Comparison of ENCODE assay signal across 8 cellular contexts in the genomic region with DNA sequence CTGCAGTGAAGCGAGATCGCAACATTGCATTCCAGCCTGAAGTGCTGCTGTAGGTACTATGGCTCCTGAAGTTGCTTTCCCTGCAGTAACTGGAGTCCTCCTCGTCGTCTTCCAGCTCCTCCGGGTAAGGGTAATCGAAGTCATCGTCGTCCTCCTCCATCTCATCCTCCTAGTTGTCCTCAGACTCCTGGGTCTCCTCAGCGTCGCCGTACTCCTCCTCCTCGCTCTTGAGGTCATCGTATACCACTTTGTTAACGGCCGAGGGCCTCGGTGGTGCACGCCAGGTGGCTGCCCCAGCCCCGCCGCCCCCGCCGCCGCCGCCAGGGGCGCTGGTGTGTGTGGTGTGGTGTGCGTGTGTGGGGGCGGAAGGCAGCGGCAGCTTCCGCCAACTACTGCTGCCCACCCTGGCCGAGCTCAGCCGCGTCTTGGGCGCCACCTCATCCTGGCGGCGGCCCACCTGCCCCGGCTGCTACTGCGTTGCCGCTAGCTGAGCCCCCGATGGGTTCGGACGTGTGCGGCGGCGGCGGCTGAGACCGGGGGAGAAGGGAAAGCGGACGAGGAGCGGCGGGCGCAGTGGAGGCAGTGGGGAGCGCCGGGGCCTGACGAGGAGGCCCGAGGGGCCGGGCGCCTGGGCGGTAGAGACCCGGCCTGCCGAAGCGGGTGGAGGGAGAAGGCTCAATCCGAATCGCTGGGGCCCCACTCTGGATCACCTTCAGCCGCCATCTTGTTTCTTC. TPM values are rescaled to one million over a fixed set of nuclear protein-coding genes. Genes with fewer than 3 reads are reported as not detected.
DNase-seq lines count a peak whose midpoint lies in the region; ATAC-seq and TF ChIP-seq lines count a peak whose summit lies in the region.

No MANE protein-coding gene starts in this region.

- no peaks in the 10 kb centered on the region for H3K36me3 Mint-ChIP-seq in CD4-positive, alpha-beta T cell (ENCODE audit: low read depth)

- H3K4me3 Mint-ChIP-seq in CD4-positive, alpha-beta T cell, result peak overlapping the region; percentile 90

- H3K27me3 ChIP-seq in CD4-positive, alpha-beta T cell (ENCODE audit: control insufficient read depth, insufficient read depth, low read length), result peaks cover under 1% of the 10 kb centered on the region
- peaks cover 3% of the 10 kb centered on the region for H3K27me3 ChIP-seq in HUES48 (ENCODE audit: control insufficient read depth, insufficient read depth, low read length)
- peaks cover 0 to 2% of the 10 kb centered on the region in 2 donors for H3K27me3 ChIP-seq in mucosa of rectum (ENCODE audit: control insufficient read depth in 2 of 2, insufficient read depth in 2 of 2, low read length in 2 of 2)

- peaks cover 6% of the 10 kb centered on the region for H3K27me3 Mint-ChIP-seq in CD4-positive, alpha-beta T cell

- TF ChIP-seq CTCF in CD4-positive, alpha-beta T cell (IDR thresholded peaks at IDR 0.05), result peak; percentile 87

- no peaks in the 10 kb centered on the region for H3K9me3 ChIP-seq in CD4-positive, alpha-beta T cell (ENCODE audit: control insufficient read depth, low read length)
- H3K9me3 ChIP-seq in HUES48 (ENCODE audit: control insufficient read depth, insufficient read depth, low read length) (no peaks in the 10 kb centered on the region; the same call in 1 of the 2 replicates), mucosa of rectum (ENCODE audit: control insufficient read depth in 2 of 2, low read length in 2 of 2) (no peaks in the 10 kb centered on the region)

- intact Hi-C loops in CD4-positive, alpha-beta T cell (cut with DNase I, micrococcal nuclease), result no loop called here

- peaks cover 11% of the 10 kb centered on the region for H3K4me1 Mint-ChIP-seq in CD4-positive, alpha-beta T cell (ENCODE audit: low read depth)

- peak; percentile 63 to 82 (median 74) for DNase-seq in CD4-positive, alpha-beta T cell
- DNase-seq in activated CD4-positive, alpha-beta T cell treated with anti-CD3 and anti-CD28 coated beads for 48 hours, result peak; percentile 90
- DNase-seq in effector CD4-positive, alpha-beta T cell, result peak; percentile 62
- DNase-seq in stimulated activated CD8-positive, alpha-beta memory T cell treated with anti-CD3 and anti-CD28 coated beads, Interleukin-7, amount 100 ng/mL, for 48 hours (ENCODE audit: extremely low read depth in 1 of 2, low read depth in 1 of 2), result peak; percentile 72 to 74
- DNase-seq in NCI-H146 (lab: John Stamatoyannopoulos, UW), result no peak

- CTCF ChIA-PET in CD4-positive, alpha-beta T cell (lab: Charles Lee), result interaction anchor here (0.6 to 1.9 kb wide), 9 partner anchors 8 to 391 kb away, joined by 3 to 21 read pairs (median 5); partner anchors contain the start of gene ABI1

- peak; percentile 92 for ATAC-seq in CD4-positive, alpha-beta T cell (ENCODE audit: poor library complexity)
- peak; percentile 95 for ATAC-seq in GM19468 (IDR thresholded peaks at IDR 0.05; ENCODE audit: extremely low read depth, unreplicated experiment)

- POLR2A ChIA-PET in CD4-positive, alpha-beta T cell (lab: Charles Lee), result interaction anchor here (0.6 to 2.2 kb wide), 6 partner anchors 10 to 197 kb away, joined by 3 to 47 read pairs (median 11); partner anchors contain the start of genes ACBD5 and YME1L1

- H3K27ac Mint-ChIP-seq in CD4-positive, alpha-beta T cell, result peak overlapping the region; percentile 83

- H3K9ac ChIP-seq in HUES48 (ENCODE audit: low read depth, low read length) (no peak overlapping the region), mucosa of rectum (ENCODE audit: low read depth in 1 of 2, low read length in 2 of 2) (peak overlapping the region; percentile 52 to 86)

- H3K36me3 ChIP-seq in HUES48 (ENCODE audit: control insufficient read depth, insufficient read depth, low read length) (no peaks in the 10 kb centered on the region), mucosa of rectum (ENCODE audit: control insufficient read depth in 2 of 2, insufficient read depth in 2 of 2, low read length in 2 of 2) (no peaks in the 10 kb centered on the region)

- H3K4me1 ChIP-seq in HUES48 (ENCODE audit: control insufficient read depth, insufficient read depth, low read length) (no peaks in the 10 kb centered on the region), mucosa of rectum (ENCODE audit: control insufficient read depth in 2 of 2, insufficient read depth in 2 of 2, low read length in 2 of 2) (no peaks in the 10 kb centered on the region)

- no peaks in the 10 kb centered on the region for H3K9me3 Mint-ChIP-seq in CD4-positive, alpha-beta T cell

- peak overlapping the region; percentile 26; the same call in 1 of the 2 replicates for H3K4me3 ChIP-seq in HUES48 (ENCODE audit: low read depth, low read length)
- H3K4me3 ChIP-seq in mucosa of rectum (ENCODE audit: low read length in 2 of 2), result peak overlapping the region; percentile 66

- H3K27ac ChIP-seq in CD4-positive, alpha-beta T cell (ENCODE audit: low read depth, low read length), result peak overlapping the region; percentile 46
- H3K27ac ChIP-seq in HUES48 (ENCODE audit: low read depth, low read length) (no peak overlapping the region), mucosa of rectum (ENCODE audit: low read depth in 2 of 2, low read length in 2 of 2) (peak overlapping the region; percentile 74 to 77)

RNA-seq across cellular contexts. Expression of gene ACBD5, which starts 11.8 kb away (rescaled TPM):
- total RNA-seq in CD4-positive, alpha-beta T cell, result 10 to 100 TPM; 21.3 to 22.5 TPM
